In the genomic region with DNA sequence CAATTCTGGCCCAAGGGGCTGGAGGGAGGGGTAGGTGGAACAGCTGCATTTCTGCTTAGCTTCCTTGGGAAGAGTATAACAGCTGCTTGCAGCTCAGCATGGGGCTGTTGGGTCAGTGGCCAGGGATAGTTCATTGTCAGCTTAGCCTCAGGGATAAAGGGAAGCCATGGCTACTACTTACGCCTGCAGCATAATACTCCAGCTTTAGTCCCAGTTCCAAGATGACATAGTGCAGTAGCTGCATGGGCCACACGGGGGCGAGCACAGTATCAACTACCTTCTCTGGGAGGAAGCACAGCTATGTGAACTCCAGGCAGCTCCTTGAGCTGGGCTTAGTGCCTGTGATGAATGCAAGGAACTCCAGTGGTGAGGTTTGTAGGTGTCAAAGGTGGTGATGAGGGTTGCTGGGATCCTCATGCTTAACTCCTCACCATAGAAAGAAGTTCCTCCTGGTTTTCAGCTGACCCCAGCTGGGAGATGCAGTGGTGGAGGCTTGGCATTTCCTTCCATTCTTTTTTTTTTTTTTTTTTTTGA, we compare ENCODE assay signal across 8 cellular contexts. TPM values are rescaled to one million over a fixed set of nuclear protein-coding genes. Genes with fewer than 3 reads are reported as not detected.
DNase-seq lines count a peak whose midpoint lies in the region; ATAC-seq and TF ChIP-seq lines count a peak whose summit lies in the region.

No MANE protein-coding gene starts in this region.

- peaks cover 7% of the 10 kb centered on the region for H3K9me3 ChIP-seq in vagina

- H3K9me3 Mint-ChIP-seq in glutamatergic neuron (ENCODE audit: unreplicated experiment) = peaks cover 4% of the 10 kb centered on the region

- no peak overlapping the region for H3K4me3 Mint-ChIP-seq in glutamatergic neuron (ENCODE audit: unreplicated experiment)

- H3K4me1 ChIP-seq in vagina = no peaks in the 10 kb centered on the region

- no peak overlapping the region for H3K27ac ChIP-seq in vagina

- no peaks in the 10 kb centered on the region for H3K4me1 Mint-ChIP-seq in glutamatergic neuron (ENCODE audit: low read depth, unreplicated experiment)

- in situ Hi-C loops in G401 (cut with HindIII; ENCODE audit: low sequenced_read_pairs) = no loop called here
- in situ Hi-C loops in SK-MEL-5 (cut with HindIII; ENCODE audit: low pct_unique_long_range_greater_than_20kb, low sequenced_read_pairs) = no loop called here

- peak; percentile 40 for DNase-seq in G401 (ENCODE audit: low spot score)
- peak; percentile 49 for DNase-seq in HS-5 (ENCODE audit: low read depth)
- DNase-seq in SK-MEL-5 (ENCODE audit: low read depth, low spot score) = peak; percentile 90
- DNase-seq in activated gamma-delta T cell treated with anti-CD3 and anti-CD28 coated beads, Interleukin-2, amount 50 U/mL, for 16 hours (ENCODE audit: low read depth) = peak; percentile 40
- DNase-seq in glutamatergic neuron = peak; percentile 82
- DNase-seq in posterior cingulate gyrus = peak in 9 of 10 donors; percentile 45 to 92 (median 55)
- DNase-seq in vagina (ENCODE audit: extremely low spot score in 2 of 2) = peak in 1 of 2 donors; percentile 80

- no peak for TF ChIP-seq POLR2A in vagina (IDR thresholded peaks at IDR 0.05)

- peaks cover 22% of the 10 kb centered on the region for H3K36me3 Mint-ChIP-seq in glutamatergic neuron (ENCODE audit: unreplicated experiment)

- H3K4me3 ChIP-seq in vagina = no peak overlapping the region

- intact Hi-C loops in posterior cingulate gyrus (cut with DNase I) (no loop called here), vagina (cut with DNase I) (no loop called here)

- H3K27ac Mint-ChIP-seq in glutamatergic neuron (ENCODE audit: unreplicated experiment) = no peak overlapping the region

- no peaks in the 10 kb centered on the region for H3K36me3 ChIP-seq in vagina

- peak; percentile 77 for TF ChIP-seq CTCF in glutamatergic neuron (IDR thresholded peaks at IDR 0.05; ENCODE audit: partially characterized antibody, unreplicated experiment)
- TF ChIP-seq CTCF in vagina (IDR thresholded peaks at IDR 0.05) = peak; percentile 28 to 79 (median 47)

- H3K27me3 ChIP-seq in vagina = no peaks in the 10 kb centered on the region

- peaks cover 5% of the 10 kb centered on the region for H3K27me3 Mint-ChIP-seq in glutamatergic neuron (ENCODE audit: unreplicated experiment)

- ATAC-seq in GM21515 (IDR thresholded peaks at IDR 0.05; ENCODE audit: unreplicated experiment) = peak; percentile 99

RNA-seq across cellular contexts. Expression of a gene that starts 35.4 kb away (rescaled TPM):
- 274 and 317 TPM in 2 replicates for total RNA-seq in G401 (2014; rRNA removed; shearing (Covaris generic))
- 74.0 and 79.5 TPM in 2 replicates for total RNA-seq in SK-MEL-5 (2014; rRNA removed; shearing (Covaris generic))
- polyA plus RNA-seq in SK-MEL-5 (2015; cell fraction: cytosol; rRNA removed) = 100 and 110 TPM in 2 replicates
- polyA plus RNA-seq in SK-MEL-5 (2015; cell fraction: nucleus; rRNA removed) = 62.4 and 93.0 TPM in 2 replicates
- total RNA-seq in glutamatergic neuron (ENCODE audit: unreplicated experiment) (135 TPM), vagina (1,771 TPM)
